Comparison of ENCODE assay signal across 34 cellular contexts in genomic region chr5:122330881-122331280, GRCh38. TPM values are rescaled to one million over a fixed set of nuclear protein-coding genes. Genes with fewer than 3 reads are reported as not detected.
"Had no signal": no experiment of that assay in that cellular context is flagged by ENCODE, and none has a peak within 500 bp of the region (broad histone marks: within the 10 kb centered on the region; RNA-seq: fewer than 3 reads in every experiment).

No MANE protein-coding gene starts in this region.

- H3K27me3 Mint-ChIP-seq: activated CD4-positive, alpha-beta memory T cell treated with anti-CD3 and anti-CD28 coated beads, Interleukin-2, amount 10 ng/mL, durations not matched to agents 7 days and 5 days; activated CD4-positive, alpha-beta T cell treated with anti-CD3 and anti-CD28 coated beads, Interleukin-2, amount 10 ng/mL, durations not matched to agents 7 days and 5 days; activated naive CD4-positive, alpha-beta T cell treated with anti-CD3 and anti-CD28 coated beads, Interleukin-2, amount 10 ng/mL, durations not matched to agents 7 days and 5 days; activated T-cell treated with anti-CD3 and anti-CD28 coated beads, Interleukin-2, amount 50 U/mL, for 24 hours; brain; effector memory CD8-positive, alpha-beta T cell; T-helper 17 cell had no signal

- DNase-seq: activated B cell treated with CpG ODN at 0.5 μM for 24 hours; activated CD4-positive, alpha-beta memory T cell treated with anti-CD3 and anti-CD28 coated beads, Interleukin-2, amount 10 ng/mL, durations not matched to agents 7 days and 5 days; activated CD4-positive, alpha-beta T cell treated with anti-CD3 and anti-CD28 coated beads for 36 hours; activated CD4-positive, alpha-beta T cell treated with anti-CD3 and anti-CD28 coated beads, Interleukin-2, amount 10 ng/mL, durations not matched to agents 7 days and 5 days; activated CD4-positive, alpha-beta T cell treated with anti-CD3 and anti-CD28 coated beads, Interleukin-2, amount 50 U/mL, for 4 hours; activated CD8-positive, alpha-beta memory T cell treated with anti-CD3 and anti-CD28 coated beads, Interleukin-2, amount 50 U/mL, for 48 hours; activated gamma-delta T cell; activated naive CD4-positive, alpha-beta T cell; activated naive CD4-positive, alpha-beta T cell treated with anti-CD3 and anti-CD28 coated beads, Interleukin-2, amount 10 ng/mL, durations not matched to agents 7 days and 5 days; activated naive CD8-positive, alpha-beta T cell treated with anti-CD3 and anti-CD28 coated beads, Interleukin-2, amount 10 ng/mL, durations not matched to agents 7 days and 5 days; activated T-cell treated with anti-CD3 and anti-CD28 coated beads for 4 hours; activated T-cell treated with anti-CD3 and anti-CD28 coated beads, Interleukin-2, amount 50 U/mL, for 24 hours; activated T-cell treated with anti-CD3 and anti-CD28 coated beads, Interleukin-2, amount 50 U/mL, for 72 hours; central memory CD4-positive, alpha-beta T cell; cortex of kidney; dermis blood vessel endothelial cell; effector CD4-positive, alpha-beta T cell; effector memory CD8-positive, alpha-beta T cell; esophagus squamous epithelium; foreskin melanocyte; heart right ventricle; T-helper 17 cell; T1000; WERI-Rb-1 had no signal

- H3K27ac Mint-ChIP-seq: activated B cell treated with CpG ODN at 0.5 μM for 24 hours; activated CD4-positive, alpha-beta memory T cell treated with anti-CD3 and anti-CD28 coated beads, Interleukin-2, amount 10 ng/mL, durations not matched to agents 7 days and 5 days; activated CD4-positive, alpha-beta T cell treated with anti-CD3 and anti-CD28 coated beads for 36 hours; activated CD4-positive, alpha-beta T cell treated with anti-CD3 and anti-CD28 coated beads, Interleukin-2, amount 10 ng/mL, durations not matched to agents 7 days and 5 days; activated naive CD4-positive, alpha-beta T cell treated with anti-CD3 and anti-CD28 coated beads, Interleukin-2, amount 10 ng/mL, durations not matched to agents 7 days and 5 days; activated naive CD4-positive, alpha-beta T cell treated with anti-CD3 and anti-CD28 coated beads, Interleukin-2, amount 50 U/mL, for 72 hours; activated naive CD8-positive, alpha-beta T cell treated with anti-CD3 and anti-CD28 coated beads, Interleukin-2, amount 10 ng/mL, durations not matched to agents 7 days and 5 days; activated T-cell treated with anti-CD3 and anti-CD28 coated beads, Interleukin-2, amount 50 U/mL, for 24 hours; activated T-cell treated with anti-CD3 and anti-CD28 coated beads, Interleukin-2, amount 50 U/mL, for 72 hours; effector memory CD8-positive, alpha-beta T cell; T-helper 17 cell; T-helper 2 cell treated with Interferon-gamma antibody and Interleukin-4, amounts not matched to agents 5 μg/mL and 100 μg/mL, for 36 hours had no signal

- ATAC-seq: activated CD4-positive, alpha-beta T cell treated with anti-CD3 and anti-CD28 coated beads for 36 hours; activated CD4-positive, CD25-positive, alpha-beta regulatory T cell treated with anti-CD3 and anti-CD28 coated beads, Interleukin-2, amount 50 U/mL, for 24 hours; activated naive CD4-positive, alpha-beta T cell treated with anti-CD3 and anti-CD28 coated beads, Interleukin-2, amount 50 U/mL, for 72 hours; activated T-cell treated with anti-CD3 and anti-CD28 coated beads, Interleukin-2, amount 50 U/mL, for 72 hours; effector memory CD8-positive, alpha-beta T cell; gastroesophageal sphincter; heart right ventricle; T-helper 17 cell had no signal

- H3K4me3 Mint-ChIP-seq: activated B cell treated with CpG ODN at 0.5 μM for 24 hours; activated CD4-positive, alpha-beta memory T cell treated with anti-CD3 and anti-CD28 coated beads, Interleukin-2, amount 10 ng/mL, durations not matched to agents 7 days and 5 days; activated CD4-positive, alpha-beta T cell treated with anti-CD3 and anti-CD28 coated beads for 36 hours; activated CD4-positive, alpha-beta T cell treated with anti-CD3 and anti-CD28 coated beads, Interleukin-2, amount 10 ng/mL, durations not matched to agents 7 days and 5 days; activated naive CD4-positive, alpha-beta T cell treated with anti-CD3 and anti-CD28 coated beads, Interleukin-2, amount 10 ng/mL, durations not matched to agents 7 days and 5 days; activated naive CD8-positive, alpha-beta T cell treated with anti-CD3 and anti-CD28 coated beads, Interleukin-2, amount 10 ng/mL, durations not matched to agents 7 days and 5 days; activated T-cell treated with anti-CD3 and anti-CD28 coated beads, Interleukin-2, amount 50 U/mL, for 24 hours; activated T-cell treated with anti-CD3 and anti-CD28 coated beads, Interleukin-2, amount 50 U/mL, for 72 hours; brain; effector memory CD8-positive, alpha-beta T cell; T-helper 17 cell; T-helper 2 cell treated with Interferon-gamma antibody and Interleukin-4, amounts not matched to agents 5 μg/mL and 100 μg/mL, for 36 hours had no signal

- H3K4me3 ChIP-seq: ascending aorta, breast epithelium, cardiac muscle cell, esophagus squamous epithelium, gastroesophageal sphincter, heart right ventricle, hepatocyte had no signal

- H3K36me3 Mint-ChIP-seq: activated naive CD4-positive, alpha-beta T cell treated with anti-CD3 and anti-CD28 coated beads, Interleukin-2, amount 10 ng/mL, durations not matched to agents 7 days and 5 days; activated naive CD4-positive, alpha-beta T cell treated with anti-CD3 and anti-CD28 coated beads, Interleukin-2, amount 50 U/mL, for 72 hours; activated naive CD8-positive, alpha-beta T cell treated with anti-CD3 and anti-CD28 coated beads, Interleukin-2, amount 10 ng/mL, durations not matched to agents 7 days and 5 days had no signal

- H3K36me3 ChIP-seq: ascending aorta, breast epithelium, cardiac muscle cell, esophagus squamous epithelium, gastroesophageal sphincter, heart right ventricle, WERI-Rb-1 had no signal

- H3K4me1 Mint-ChIP-seq: activated B cell treated with CpG ODN at 0.5 μM for 24 hours; activated CD4-positive, alpha-beta memory T cell treated with anti-CD3 and anti-CD28 coated beads, Interleukin-2, amount 10 ng/mL, durations not matched to agents 7 days and 5 days; activated CD4-positive, alpha-beta T cell treated with anti-CD3 and anti-CD28 coated beads for 36 hours; activated CD4-positive, alpha-beta T cell treated with anti-CD3 and anti-CD28 coated beads, Interleukin-2, amount 10 ng/mL, durations not matched to agents 7 days and 5 days; activated naive CD4-positive, alpha-beta T cell treated with anti-CD3 and anti-CD28 coated beads, Interleukin-2, amount 10 ng/mL, durations not matched to agents 7 days and 5 days; activated naive CD8-positive, alpha-beta T cell treated with anti-CD3 and anti-CD28 coated beads, Interleukin-2, amount 10 ng/mL, durations not matched to agents 7 days and 5 days; T-helper 17 cell had no signal

- H3K27ac ChIP-seq: ascending aorta, breast epithelium, cardiac muscle cell, epithelial cell of prostate, esophagus squamous epithelium, gastroesophageal sphincter, heart right ventricle, hepatocyte, WERI-Rb-1 had no signal

- H3K27me3 ChIP-seq: ascending aorta, breast epithelium, cardiac muscle cell, esophagus squamous epithelium, gastroesophageal sphincter, heart right ventricle, hepatocyte had no signal

- H3K9me3 Mint-ChIP-seq: activated CD4-positive, alpha-beta memory T cell treated with anti-CD3 and anti-CD28 coated beads, Interleukin-2, amount 10 ng/mL, durations not matched to agents 7 days and 5 days; activated CD4-positive, alpha-beta T cell treated with anti-CD3 and anti-CD28 coated beads, Interleukin-2, amount 10 ng/mL, durations not matched to agents 7 days and 5 days; activated naive CD4-positive, alpha-beta T cell treated with anti-CD3 and anti-CD28 coated beads, Interleukin-2, amount 10 ng/mL, durations not matched to agents 7 days and 5 days; activated naive CD8-positive, alpha-beta T cell treated with anti-CD3 and anti-CD28 coated beads, Interleukin-2, amount 10 ng/mL, durations not matched to agents 7 days and 5 days; activated T-cell treated with anti-CD3 and anti-CD28 coated beads, Interleukin-2, amount 50 U/mL, for 24 hours; T-helper 2 cell treated with Interferon-gamma antibody and Interleukin-4, amounts not matched to agents 5 μg/mL and 100 μg/mL, for 36 hours had no signal

- H3K4me1 ChIP-seq: ascending aorta, breast epithelium, esophagus squamous epithelium, heart right ventricle had no signal

- H3K9me3 ChIP-seq: ascending aorta, breast epithelium, esophagus squamous epithelium, gastroesophageal sphincter, heart right ventricle had no signal

RNA-seq across cellular contexts. Expression of gene SNCAIP, which starts 18.8 kb away (rescaled TPM):
- total RNA-seq: activated B cell treated with CpG ODN at 0.5 μM for 24 hours; activated CD4-positive, alpha-beta memory T cell treated with anti-CD3 and anti-CD28 coated beads, Interleukin-2, amount 10 ng/mL, durations not matched to agents 7 days and 5 days; activated CD4-positive, alpha-beta T cell treated with anti-CD3 and anti-CD28 coated beads for 36 hours; activated CD4-positive, alpha-beta T cell treated with anti-CD3 and anti-CD28 coated beads, Interleukin-2, amount 10 ng/mL, durations not matched to agents 7 days and 5 days; activated naive CD4-positive, alpha-beta T cell treated with anti-CD3 and anti-CD28 coated beads, Interleukin-2, amount 50 U/mL, for 72 hours; activated naive CD8-positive, alpha-beta T cell treated with anti-CD3 and anti-CD28 coated beads, Interleukin-2, amount 10 ng/mL, durations not matched to agents 7 days and 5 days; activated T-cell treated with anti-CD3 and anti-CD28 coated beads, Interleukin-2, amount 50 U/mL, for 72 hours; T-helper 17 cell had no signal
